In genomic region chr11:125887373-125888324, GRCh38 we compare ENCODE assay signal across 8 cellular contexts. TPM values are rescaled to one million over a fixed set of nuclear protein-coding genes. Genes with fewer than 3 reads are reported as not detected.
DNase-seq lines count a peak whose midpoint lies in the region; ATAC-seq and TF ChIP-seq lines count a peak whose summit lies in the region.

TSS of gene HYLS1 (plus strand) at chr11:125887668. CDS start at chr11:125899369, 11,701 bp downstream.

- H3K4me2 ChIP-seq in trophoblast cell (ENCODE audit: low read length): peak within 1 kb of the TSS; percentile 66

- intact Hi-C loops in transverse colon (cut with DNase I; ENCODE audit: low total_unique reads): no loop called here

- peak within 1 kb of the TSS; percentile 85 for H4K12ac ChIP-seq in trophoblast cell (ENCODE audit: low read depth, low read length)

- ATAC-seq in HG02610 (IDR thresholded peaks at IDR 0.05; ENCODE audit: unreplicated experiment): peak; percentile 87

- H3K9me3 ChIP-seq in adipocyte (ENCODE audit: control insufficient read depth, low read length) (no peaks in the 10 kb centered on the region), cardiac muscle cell (ENCODE audit: low read depth) (no peaks in the 10 kb centered on the region), trophoblast cell (ENCODE audit: insufficient read depth, low read depth, low read length) (no peaks in the 10 kb centered on the region), transverse colon (no peaks in the 10 kb centered on the region)

- H3K4me1 ChIP-seq in adipocyte (ENCODE audit: control insufficient read depth, insufficient read depth, low read length) (peaks cover 22% of the 10 kb centered on the region), cardiac muscle cell (ENCODE audit: low read depth) (no peaks in the 10 kb centered on the region), trophoblast cell (ENCODE audit: control insufficient read depth in 1 of 2, insufficient read depth in 2 of 2, low read length in 2 of 2) (peaks cover 0 to 4% of the 10 kb centered on the region in 2 experiments), transverse colon (peaks cover 0 to 21% (median 10%) of the 10 kb centered on the region in 4 donors)

- H2AK5ac ChIP-seq in trophoblast cell (ENCODE audit: low read length): peak within 1 kb of the TSS; percentile 6

- H2BK5ac ChIP-seq in trophoblast cell (ENCODE audit: low read depth, low read length, poor library complexity): peak within 1 kb of the TSS; percentile 69

- H3K4ac ChIP-seq in trophoblast cell (ENCODE audit: low read depth, low read length): peak within 1 kb of the TSS; percentile 85

- H3K9ac ChIP-seq in adipocyte (ENCODE audit: low read length) (peak within 1 kb of the TSS; percentile 92), trophoblast cell (ENCODE audit: low read length) (peak within 1 kb of the TSS; percentile 67)

- H2BK12ac ChIP-seq in trophoblast cell (ENCODE audit: low read length): no peak within 1 kb of the TSS

- DNase-seq in GM12865 (ENCODE audit: low read depth) (peak; percentile 99), NCI-H1092 (lab: John Stamatoyannopoulos, UW) (peak; percentile 91), SW 1271 (lab: John Stamatoyannopoulos, UW) (peak; percentile 88 to 96), adipocyte (ENCODE audit: low read depth) (peak; percentile 97), cardiac muscle cell (ENCODE audit: low read depth in 1 of 2, low spot score in 1 of 2) (peak; percentile 77 to 99), trophoblast cell (peak; percentile 98 to 99), transverse colon (peak; percentile 94)

- H4K91ac ChIP-seq in trophoblast cell (ENCODE audit: low read depth, low read length): peak within 1 kb of the TSS; percentile 96

- TF ChIP-seq EP300 in transverse colon (IDR thresholded peaks at IDR 0.05; ENCODE audit: low read depth): no peak

- peak within 1 kb of the TSS; percentile 95 for H3K18ac ChIP-seq in trophoblast cell (ENCODE audit: low read length)

- peak within 1 kb of the TSS; percentile 46 for H2BK120ac ChIP-seq in trophoblast cell (ENCODE audit: insufficient read depth, low read length, poor library complexity)

- H3K79me1 ChIP-seq in trophoblast cell (ENCODE audit: low read length): peaks cover 5% of the 10 kb centered on the region

- H3K79me2 ChIP-seq in trophoblast cell (ENCODE audit: control insufficient read depth, insufficient read depth, low read length, poor library complexity): peaks cover 4% of the 10 kb centered on the region

- H3K36me3 ChIP-seq in adipocyte (ENCODE audit: control insufficient read depth, insufficient read depth, low read length, severe bottlenecking) (peaks cover under 1% of the 10 kb centered on the region), cardiac muscle cell (no peaks in the 10 kb centered on the region), trophoblast cell (ENCODE audit: control insufficient read depth in 1 of 2, insufficient read depth in 2 of 2, low read length in 2 of 2) (no peaks in the 10 kb centered on the region), transverse colon (no peaks in the 10 kb centered on the region)

- H3K4me3 ChIP-seq in GM12865 (ENCODE audit: low read depth, low read length) (peak within 1 kb of the TSS; percentile 67), adipocyte (ENCODE audit: low read length) (peak within 1 kb of the TSS; percentile 90), cardiac muscle cell (peak within 1 kb of the TSS; percentile 48), trophoblast cell (ENCODE audit: low read depth, low read length) (peak within 1 kb of the TSS; percentile 92), transverse colon (peak within 1 kb of the TSS; percentile 64 to 94 (median 80))

- in situ Hi-C loops in transverse colon (cut with MboI; ENCODE audit: low pct_ligation_motif_present in 1 of 4, low pct_unique_long_range_greater_than_20kb in 1 of 4, low sequenced_read_pairs in 3 of 4): loop anchor here in 1 of 4 donors (25.0 kb wide), 1 partner anchor 275 kb away; no protein-coding TSS in a partner anchor

- peak within 1 kb of the TSS; percentile 83 for H3K14ac ChIP-seq in trophoblast cell (ENCODE audit: low read length)

- no peaks in the 10 kb centered on the region for H3K27me3 ChIP-seq in adipocyte (replicated peaks; ENCODE audit: control insufficient read depth, insufficient read depth, low read length)
- H3K27me3 ChIP-seq in cardiac muscle cell: no peaks in the 10 kb centered on the region
- H3K27me3 ChIP-seq in trophoblast cell (ENCODE audit: insufficient read depth, low read length): no peaks in the 10 kb centered on the region
- H3K27me3 ChIP-seq in transverse colon: no peaks in the 10 kb centered on the region

- peak; percentile 84 for TF ChIP-seq POLR2A in transverse colon (IDR thresholded peaks at IDR 0.05)

- no CpG with 5 or more reads among the region's 91 CpGs for WGBS in trophoblast cell (ENCODE audit: extremely low coverage, insufficient coverage, insufficient read length)
- WGBS in transverse colon (ENCODE audit: low coverage in 1 of 2), 2 donors: 0 to 5% methylated on average over 9 to 78 of the region's 91 CpGs

- no peak within 1 kb of the TSS for H3K23ac ChIP-seq in trophoblast cell (ENCODE audit: low read length)

- peak; percentile 18 for TF ChIP-seq CTCF in GM12865 (IDR thresholded peaks at IDR 0.05; ENCODE audit: insufficient read depth, low read depth, low read length, missing control alignments)
- peak; percentile 10 for TF ChIP-seq CTCF in cardiac muscle cell (IDR thresholded peaks at IDR 0.05; ENCODE audit: low read depth, low read length)
- TF ChIP-seq CTCF in transverse colon (IDR thresholded peaks at IDR 0.05): peak in 4 of 5 experiments; percentile 11 to 51 (median 30)

- H4K8ac ChIP-seq in trophoblast cell (ENCODE audit: low read depth, low read length): peak within 1 kb of the TSS; percentile 80

- peak within 1 kb of the TSS; percentile 36 for H3K27ac ChIP-seq in cardiac muscle cell
- peak within 1 kb of the TSS; percentile 58 for H3K27ac ChIP-seq in trophoblast cell (ENCODE audit: low read depth, low read length)
- peak within 1 kb of the TSS; percentile 93 to 99 (median 98) for H3K27ac ChIP-seq in transverse colon

- H2AFZ ChIP-seq in trophoblast cell (ENCODE audit: insufficient read depth, low read length, poor library complexity): peak within 1 kb of the TSS; percentile 99

RNA-seq across cellular contexts. Expression of gene HYLS1, which starts in this region (rescaled TPM):
- total RNA-seq in cardiac muscle cell (2.2 and 3.3 TPM in 2 replicates), transverse colon (1 to 10 TPM in 2 of 4 donors, under 1 TPM in 1, not detected in 1; 0.80 to 6.4 (median 3.4) TPM)
- polyA plus RNA-seq in cardiac muscle cell: 4.8 and 5.3 TPM in 2 replicates
- 3.7 TPM in 2 replicates for polyA plus RNA-seq in trophoblast cell (2013)

Comparison
In these comparisons a context has a peak if more than half of its experiments do, and no peak if none do; other contexts are left out.
1. Peak in every context shown above with its lines: DNase-seq, ATAC-seq, H3K4me3 ChIP-seq and H3K27ac ChIP-seq.
2. H3K27ac ChIP-seq: peak in every context shown above with its lines; median percentile 98 in transverse colon; 58 in trophoblast cell; 36 in cardiac muscle cell.